ENCODE assay signal across 1 cellular context in the genomic region with DNA sequence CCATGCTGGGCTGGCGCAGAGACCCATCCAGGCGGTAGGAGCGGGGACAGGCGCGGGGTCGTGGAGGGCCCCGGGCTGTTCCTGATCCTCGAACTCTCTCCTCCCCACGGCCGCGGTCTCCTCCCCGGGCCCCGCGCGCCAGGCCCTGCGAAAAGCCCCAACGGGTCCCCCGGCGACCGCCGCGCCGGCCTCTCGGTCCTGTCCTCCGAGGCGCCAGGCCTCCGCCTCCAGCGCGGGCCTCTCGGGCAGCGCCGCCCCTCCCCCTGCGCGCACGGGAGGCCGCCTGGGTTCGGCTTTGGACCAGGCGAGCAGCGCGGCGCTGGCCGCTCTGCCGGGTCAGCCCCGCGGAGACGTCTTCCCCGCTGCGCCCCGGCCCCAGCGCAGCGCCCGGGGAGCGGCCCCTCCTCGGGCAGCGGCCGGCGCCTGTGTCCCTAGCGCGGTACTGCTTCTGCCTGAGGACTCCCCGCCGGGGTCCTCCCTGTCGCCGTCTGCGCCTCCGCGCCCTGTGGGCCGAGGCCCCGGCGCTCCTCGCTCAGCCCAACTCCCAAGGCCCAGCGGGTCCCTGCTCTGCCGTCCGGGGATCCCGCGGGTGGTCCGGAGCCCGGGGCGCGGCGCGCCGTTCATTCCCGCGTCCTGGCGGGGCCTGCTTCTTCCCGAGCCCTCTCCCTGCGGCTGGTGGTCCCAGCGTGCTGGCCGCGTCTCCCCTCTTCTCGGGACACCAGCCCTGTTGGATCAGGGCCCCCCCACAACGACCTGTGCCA.
TF ChIP-seq lines count a peak whose summit lies in the region.

No MANE protein-coding gene starts in this region.

TF ChIP-seq in WTC11, 78 proteins besides CTCF, POLR2A, EP300 and RAD21 (continued from another document and continues in another):
- TF ChIP-seq, protein P1, sequence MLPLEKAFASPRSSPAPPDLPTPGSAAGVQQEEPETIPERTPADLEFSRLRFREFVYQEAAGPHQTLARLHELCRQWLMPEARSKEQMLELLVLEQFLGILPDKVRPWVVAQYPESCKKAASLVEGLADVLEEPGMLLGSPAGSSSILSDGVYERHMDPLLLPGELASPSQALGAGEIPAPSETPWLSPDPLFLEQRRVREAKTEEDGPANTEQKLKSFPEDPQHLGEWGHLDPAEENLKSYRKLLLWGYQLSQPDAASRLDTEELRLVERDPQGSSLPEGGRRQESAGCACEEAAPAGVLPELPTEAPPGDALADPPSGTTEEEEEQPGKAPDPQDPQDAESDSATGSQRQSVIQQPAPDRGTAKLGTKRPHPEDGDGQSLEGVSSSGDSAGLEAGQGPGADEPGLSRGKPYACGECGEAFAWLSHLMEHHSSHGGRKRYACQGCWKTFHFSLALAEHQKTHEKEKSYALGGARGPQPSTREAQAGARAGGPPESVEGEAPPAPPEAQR (CRISPR knock-in tag; IDR thresholded peaks at IDR 0.05): no peak
- 0 out of 2 replicates have a peak, but pooled peaks have one; percentile 23 for TF ChIP-seq MYBL2 (CRISPR knock-in tag; IDR thresholded peaks at IDR 0.05)
- TF ChIP-seq, protein P2, sequence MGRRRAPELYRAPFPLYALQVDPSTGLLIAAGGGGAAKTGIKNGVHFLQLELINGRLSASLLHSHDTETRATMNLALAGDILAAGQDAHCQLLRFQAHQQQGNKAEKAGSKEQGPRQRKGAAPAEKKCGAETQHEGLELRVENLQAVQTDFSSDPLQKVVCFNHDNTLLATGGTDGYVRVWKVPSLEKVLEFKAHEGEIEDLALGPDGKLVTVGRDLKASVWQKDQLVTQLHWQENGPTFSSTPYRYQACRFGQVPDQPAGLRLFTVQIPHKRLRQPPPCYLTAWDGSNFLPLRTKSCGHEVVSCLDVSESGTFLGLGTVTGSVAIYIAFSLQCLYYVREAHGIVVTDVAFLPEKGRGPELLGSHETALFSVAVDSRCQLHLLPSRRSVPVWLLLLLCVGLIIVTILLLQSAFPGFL (CRISPR knock-in tag; IDR thresholded peaks at IDR 0.05; ENCODE audit: borderline replicate concordance): no peak
- TF ChIP-seq CREM (CRISPR knock-in tag; IDR thresholded peaks at IDR 0.05): no peak
- no peak for TF ChIP-seq EMX1 (CRISPR knock-in tag; IDR thresholded peaks at IDR 0.05)
- TF ChIP-seq RORB (CRISPR knock-in tag; IDR thresholded peaks at IDR 0.05): no peak
- TF ChIP-seq SOX15 (CRISPR knock-in tag; IDR thresholded peaks at IDR 0.05): no peak
- TF ChIP-seq FOXP1 (CRISPR knock-in tag; IDR thresholded peaks at IDR 0.05; ENCODE audit: borderline replicate concordance): no peak; the same call in 1 of the 2 replicates
- TF ChIP-seq, protein P3, sequence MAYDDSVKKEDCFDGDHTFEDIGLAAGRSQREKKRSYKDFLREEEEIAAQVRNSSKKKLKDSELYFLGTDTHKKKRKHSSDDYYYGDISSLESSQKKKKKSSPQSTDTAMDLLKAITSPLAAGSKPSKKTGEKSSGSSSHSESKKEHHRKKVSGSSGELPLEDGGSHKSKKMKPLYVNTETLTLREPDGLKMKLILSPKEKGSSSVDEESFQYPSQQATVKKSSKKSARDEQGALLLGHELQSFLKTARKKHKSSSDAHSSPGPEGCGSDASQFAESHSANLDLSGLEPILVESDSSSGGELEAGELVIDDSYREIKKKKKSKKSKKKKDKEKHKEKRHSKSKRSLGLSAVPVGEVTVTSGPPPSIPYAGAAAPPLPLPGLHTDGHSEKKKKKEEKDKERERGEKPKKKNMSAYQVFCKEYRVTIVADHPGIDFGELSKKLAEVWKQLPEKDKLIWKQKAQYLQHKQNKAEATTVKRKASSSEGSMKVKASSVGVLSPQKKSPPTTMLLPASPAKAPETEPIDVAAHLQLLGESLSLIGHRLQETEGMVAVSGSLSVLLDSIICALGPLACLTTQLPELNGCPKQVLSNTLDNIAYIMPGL (CRISPR knock-in tag; IDR thresholded peaks at IDR 0.05): peak; percentile 28; the same call in 1 of the 2 replicates
- TF ChIP-seq, protein P4, sequence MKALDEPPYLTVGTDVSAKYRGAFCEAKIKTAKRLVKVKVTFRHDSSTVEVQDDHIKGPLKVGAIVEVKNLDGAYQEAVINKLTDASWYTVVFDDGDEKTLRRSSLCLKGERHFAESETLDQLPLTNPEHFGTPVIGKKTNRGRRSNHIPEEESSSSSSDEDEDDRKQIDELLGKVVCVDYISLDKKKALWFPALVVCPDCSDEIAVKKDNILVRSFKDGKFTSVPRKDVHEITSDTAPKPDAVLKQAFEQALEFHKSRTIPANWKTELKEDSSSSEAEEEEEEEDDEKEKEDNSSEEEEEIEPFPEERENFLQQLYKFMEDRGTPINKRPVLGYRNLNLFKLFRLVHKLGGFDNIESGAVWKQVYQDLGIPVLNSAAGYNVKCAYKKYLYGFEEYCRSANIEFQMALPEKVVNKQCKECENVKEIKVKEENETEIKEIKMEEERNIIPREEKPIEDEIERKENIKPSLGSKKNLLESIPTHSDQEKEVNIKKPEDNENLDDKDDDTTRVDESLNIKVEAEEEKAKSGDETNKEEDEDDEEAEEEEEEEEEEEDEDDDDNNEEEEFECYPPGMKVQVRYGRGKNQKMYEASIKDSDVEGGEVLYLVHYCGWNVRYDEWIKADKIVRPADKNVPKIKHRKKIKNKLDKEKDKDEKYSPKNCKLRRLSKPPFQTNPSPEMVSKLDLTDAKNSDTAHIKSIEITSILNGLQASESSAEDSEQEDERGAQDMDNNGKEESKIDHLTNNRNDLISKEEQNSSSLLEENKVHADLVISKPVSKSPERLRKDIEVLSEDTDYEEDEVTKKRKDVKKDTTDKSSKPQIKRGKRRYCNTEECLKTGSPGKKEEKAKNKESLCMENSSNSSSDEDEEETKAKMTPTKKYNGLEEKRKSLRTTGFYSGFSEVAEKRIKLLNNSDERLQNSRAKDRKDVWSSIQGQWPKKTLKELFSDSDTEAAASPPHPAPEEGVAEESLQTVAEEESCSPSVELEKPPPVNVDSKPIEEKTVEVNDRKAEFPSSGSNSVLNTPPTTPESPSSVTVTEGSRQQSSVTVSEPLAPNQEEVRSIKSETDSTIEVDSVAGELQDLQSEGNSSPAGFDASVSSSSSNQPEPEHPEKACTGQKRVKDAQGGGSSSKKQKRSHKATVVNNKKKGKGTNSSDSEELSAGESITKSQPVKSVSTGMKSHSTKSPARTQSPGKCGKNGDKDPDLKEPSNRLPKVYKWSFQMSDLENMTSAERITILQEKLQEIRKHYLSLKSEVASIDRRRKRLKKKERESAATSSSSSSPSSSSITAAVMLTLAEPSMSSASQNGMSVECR (CRISPR knock-in tag; IDR thresholded peaks at IDR 0.05; ENCODE audit: borderline replicate concordance): 0 out of 2 replicates have a peak, but pooled peaks have one; percentile 40
- no peak for TF ChIP-seq IRF2 (CRISPR knock-in tag; IDR thresholded peaks at IDR 0.05; ENCODE audit: borderline replicate concordance, low read depth)
- TF ChIP-seq JUN (CRISPR knock-in tag; IDR thresholded peaks at IDR 0.05): no peak
- TF ChIP-seq, protein P5, sequence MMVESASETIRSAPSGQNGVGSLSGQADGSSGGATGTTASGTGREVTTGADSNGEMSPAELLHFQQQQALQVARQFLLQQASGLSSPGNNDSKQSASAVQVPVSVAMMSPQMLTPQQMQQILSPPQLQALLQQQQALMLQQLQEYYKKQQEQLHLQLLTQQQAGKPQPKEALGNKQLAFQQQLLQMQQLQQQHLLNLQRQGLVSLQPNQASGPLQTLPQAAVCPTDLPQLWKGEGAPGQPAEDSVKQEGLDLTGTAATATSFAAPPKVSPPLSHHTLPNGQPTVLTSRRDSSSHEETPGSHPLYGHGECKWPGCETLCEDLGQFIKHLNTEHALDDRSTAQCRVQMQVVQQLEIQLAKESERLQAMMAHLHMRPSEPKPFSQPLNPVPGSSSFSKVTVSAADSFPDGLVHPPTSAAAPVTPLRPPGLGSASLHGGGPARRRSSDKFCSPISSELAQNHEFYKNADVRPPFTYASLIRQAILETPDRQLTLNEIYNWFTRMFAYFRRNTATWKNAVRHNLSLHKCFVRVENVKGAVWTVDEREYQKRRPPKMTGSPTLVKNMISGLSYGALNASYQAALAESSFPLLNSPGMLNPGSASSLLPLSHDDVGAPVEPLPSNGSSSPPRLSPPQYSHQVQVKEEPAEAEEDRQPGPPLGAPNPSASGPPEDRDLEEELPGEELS (CRISPR knock-in tag; IDR thresholded peaks at IDR 0.05): no peak
- no peak for TF ChIP-seq NFATC4 (CRISPR knock-in tag; IDR thresholded peaks at IDR 0.05)
- no peak for TF ChIP-seq ZNF121 (CRISPR knock-in tag; IDR thresholded peaks at IDR 0.05)
- no peak for TF ChIP-seq SMAD4 (CRISPR knock-in tag; IDR thresholded peaks at IDR 0.05)
- TF ChIP-seq CBFB (CRISPR knock-in tag; IDR thresholded peaks at IDR 0.05; ENCODE audit: low read depth): 0 out of 2 replicates have a peak, but pooled peaks have one; percentile 14
- no peak for TF ChIP-seq ZNF138 (CRISPR knock-in tag; conservative IDR thresholded peaks at IDR 0.05)
- TF ChIP-seq GRHL2 (CRISPR knock-in tag; IDR thresholded peaks at IDR 0.05; ENCODE audit: insufficient replicate concordance, severe bottlenecking): no peak
- no peak for TF ChIP-seq ATF1 (CRISPR knock-in tag; IDR thresholded peaks at IDR 0.05)
- no peak for TF ChIP-seq MXD4 (CRISPR knock-in tag; IDR thresholded peaks at IDR 0.05; ENCODE audit: borderline replicate concordance)
- TF ChIP-seq, protein P6, sequence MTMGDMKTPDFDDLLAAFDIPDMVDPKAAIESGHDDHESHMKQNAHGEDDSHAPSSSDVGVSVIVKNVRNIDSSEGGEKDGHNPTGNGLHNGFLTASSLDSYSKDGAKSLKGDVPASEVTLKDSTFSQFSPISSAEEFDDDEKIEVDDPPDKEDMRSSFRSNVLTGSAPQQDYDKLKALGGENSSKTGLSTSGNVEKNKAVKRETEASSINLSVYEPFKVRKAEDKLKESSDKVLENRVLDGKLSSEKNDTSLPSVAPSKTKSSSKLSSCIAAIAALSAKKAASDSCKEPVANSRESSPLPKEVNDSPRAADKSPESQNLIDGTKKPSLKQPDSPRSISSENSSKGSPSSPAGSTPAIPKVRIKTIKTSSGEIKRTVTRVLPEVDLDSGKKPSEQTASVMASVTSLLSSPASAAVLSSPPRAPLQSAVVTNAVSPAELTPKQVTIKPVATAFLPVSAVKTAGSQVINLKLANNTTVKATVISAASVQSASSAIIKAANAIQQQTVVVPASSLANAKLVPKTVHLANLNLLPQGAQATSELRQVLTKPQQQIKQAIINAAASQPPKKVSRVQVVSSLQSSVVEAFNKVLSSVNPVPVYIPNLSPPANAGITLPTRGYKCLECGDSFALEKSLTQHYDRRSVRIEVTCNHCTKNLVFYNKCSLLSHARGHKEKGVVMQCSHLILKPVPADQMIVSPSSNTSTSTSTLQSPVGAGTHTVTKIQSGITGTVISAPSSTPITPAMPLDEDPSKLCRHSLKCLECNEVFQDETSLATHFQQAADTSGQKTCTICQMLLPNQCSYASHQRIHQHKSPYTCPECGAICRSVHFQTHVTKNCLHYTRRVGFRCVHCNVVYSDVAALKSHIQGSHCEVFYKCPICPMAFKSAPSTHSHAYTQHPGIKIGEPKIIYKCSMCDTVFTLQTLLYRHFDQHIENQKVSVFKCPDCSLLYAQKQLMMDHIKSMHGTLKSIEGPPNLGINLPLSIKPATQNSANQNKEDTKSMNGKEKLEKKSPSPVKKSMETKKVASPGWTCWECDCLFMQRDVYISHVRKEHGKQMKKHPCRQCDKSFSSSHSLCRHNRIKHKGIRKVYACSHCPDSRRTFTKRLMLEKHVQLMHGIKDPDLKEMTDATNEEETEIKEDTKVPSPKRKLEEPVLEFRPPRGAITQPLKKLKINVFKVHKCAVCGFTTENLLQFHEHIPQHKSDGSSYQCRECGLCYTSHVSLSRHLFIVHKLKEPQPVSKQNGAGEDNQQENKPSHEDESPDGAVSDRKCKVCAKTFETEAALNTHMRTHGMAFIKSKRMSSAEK (CRISPR knock-in tag; IDR thresholded peaks at IDR 0.05; ENCODE audit: borderline replicate concordance): no peak
- TF ChIP-seq, protein P7, sequence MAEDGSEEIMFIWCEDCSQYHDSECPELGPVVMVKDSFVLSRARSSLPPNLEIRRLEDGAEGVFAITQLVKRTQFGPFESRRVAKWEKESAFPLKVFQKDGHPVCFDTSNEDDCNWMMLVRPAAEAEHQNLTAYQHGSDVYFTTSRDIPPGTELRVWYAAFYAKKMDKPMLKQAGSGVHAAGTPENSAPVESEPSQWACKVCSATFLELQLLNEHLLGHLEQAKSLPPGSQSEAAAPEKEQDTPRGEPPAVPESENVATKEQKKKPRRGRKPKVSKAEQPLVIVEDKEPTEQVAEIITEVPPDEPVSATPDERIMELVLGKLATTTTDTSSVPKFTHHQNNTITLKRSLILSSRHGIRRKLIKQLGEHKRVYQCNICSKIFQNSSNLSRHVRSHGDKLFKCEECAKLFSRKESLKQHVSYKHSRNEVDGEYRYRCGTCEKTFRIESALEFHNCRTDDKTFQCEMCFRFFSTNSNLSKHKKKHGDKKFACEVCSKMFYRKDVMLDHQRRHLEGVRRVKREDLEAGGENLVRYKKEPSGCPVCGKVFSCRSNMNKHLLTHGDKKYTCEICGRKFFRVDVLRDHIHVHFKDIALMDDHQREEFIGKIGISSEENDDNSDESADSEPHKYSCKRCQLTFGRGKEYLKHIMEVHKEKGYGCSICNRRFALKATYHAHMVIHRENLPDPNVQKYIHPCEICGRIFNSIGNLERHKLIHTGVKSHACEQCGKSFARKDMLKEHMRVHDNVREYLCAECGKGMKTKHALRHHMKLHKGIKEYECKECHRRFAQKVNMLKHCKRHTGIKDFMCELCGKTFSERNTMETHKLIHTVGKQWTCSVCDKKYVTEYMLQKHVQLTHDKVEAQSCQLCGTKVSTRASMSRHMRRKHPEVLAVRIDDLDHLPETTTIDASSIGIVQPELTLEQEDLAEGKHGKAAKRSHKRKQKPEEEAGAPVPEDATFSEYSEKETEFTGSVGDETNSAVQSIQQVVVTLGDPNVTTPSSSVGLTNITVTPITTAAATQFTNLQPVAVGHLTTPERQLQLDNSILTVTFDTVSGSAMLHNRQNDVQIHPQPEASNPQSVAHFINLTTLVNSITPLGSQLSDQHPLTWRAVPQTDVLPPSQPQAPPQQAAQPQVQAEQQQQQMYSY (CRISPR knock-in tag; IDR thresholded peaks at IDR 0.05): no peak
- TF ChIP-seq, protein P8, sequence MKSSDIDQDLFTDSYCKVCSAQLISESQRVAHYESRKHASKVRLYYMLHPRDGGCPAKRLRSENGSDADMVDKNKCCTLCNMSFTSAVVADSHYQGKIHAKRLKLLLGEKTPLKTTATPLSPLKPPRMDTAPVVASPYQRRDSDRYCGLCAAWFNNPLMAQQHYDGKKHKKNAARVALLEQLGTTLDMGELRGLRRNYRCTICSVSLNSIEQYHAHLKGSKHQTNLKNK (CRISPR knock-in tag; IDR thresholded peaks at IDR 0.05): no peak
- TF ChIP-seq, protein P9, sequence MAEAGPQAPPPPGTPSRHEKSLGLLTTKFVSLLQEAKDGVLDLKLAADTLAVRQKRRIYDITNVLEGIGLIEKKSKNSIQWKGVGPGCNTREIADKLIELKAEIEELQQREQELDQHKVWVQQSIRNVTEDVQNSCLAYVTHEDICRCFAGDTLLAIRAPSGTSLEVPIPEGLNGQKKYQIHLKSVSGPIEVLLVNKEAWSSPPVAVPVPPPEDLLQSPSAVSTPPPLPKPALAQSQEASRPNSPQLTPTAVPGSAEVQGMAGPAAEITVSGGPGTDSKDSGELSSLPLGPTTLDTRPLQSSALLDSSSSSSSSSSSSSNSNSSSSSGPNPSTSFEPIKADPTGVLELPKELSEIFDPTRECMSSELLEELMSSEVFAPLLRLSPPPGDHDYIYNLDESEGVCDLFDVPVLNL (CRISPR knock-in tag; IDR thresholded peaks at IDR 0.05; ENCODE audit: borderline replicate concordance, low read depth): 0 out of 2 replicates have a peak, but pooled peaks have one; percentile 25
- no peak for TF ChIP-seq JAZF1 (CRISPR knock-in tag; IDR thresholded peaks at IDR 0.05)
